ENCODE assay signal across 11 cellular contexts in genomic region chr5:134053840-134054338, GRCh38. TPM values are rescaled to one million over a fixed set of nuclear protein-coding genes. Genes with fewer than 3 reads are reported as not detected.
DNase-seq lines count a peak whose midpoint lies in the region; ATAC-seq, FAIRE-seq and TF ChIP-seq lines count a peak whose summit lies in the region.
"Had no signal": no experiment of that assay in that cellular context is flagged by ENCODE, and none has a peak within 500 bp of the region (broad histone marks: within the 10 kb centered on the region; RNA-seq: fewer than 3 reads in every experiment).

No MANE protein-coding gene starts in this region.

- FAIRE-seq in bronchial epithelial cell (lab: Jason Lieb, UNC) = no peak

- H3K9me2 ChIP-seq in GM23338 (ENCODE audit: insufficient read depth) = no peaks in the 10 kb centered on the region

- peaks cover 21% of the 10 kb centered on the region for H3K27me3 Mint-ChIP-seq in GM23338 (ENCODE audit: insufficient read depth, low read depth, poor library complexity)

- no peaks in the 10 kb centered on the region for H3K9me3 ChIP-seq in prostate gland
- H3K9me3 ChIP-seq in ascending aorta = no peaks in the 10 kb centered on the region
- H3K9me3 ChIP-seq: adrenal gland had no signal

- H3K4me3 Mint-ChIP-seq in GM23338 = no peak overlapping the region

- 22% methylated on average over 5 of the region's 5 CpGs for WGBS in prostate gland

- no peaks in the 10 kb centered on the region for H3K9me3 Mint-ChIP-seq in GM23338

- H3K27ac ChIP-seq in GM23338 (ENCODE audit: low read depth) = no peak overlapping the region; the same call in 1 of the 2 replicates
- H3K27ac ChIP-seq in prostate gland = peak overlapping the region; percentile 47 to 56
- no peak overlapping the region for H3K27ac ChIP-seq in ascending aorta
- H3K27ac ChIP-seq: adrenal gland had no signal

- peak overlapping the region; percentile 58; the same call in 1 of the 2 replicates for H3K27ac Mint-ChIP-seq in GM23338

- no peaks in the 10 kb centered on the region for H3K36me3 Mint-ChIP-seq in GM23338 (ENCODE audit: low read depth)

- H3K4me1 ChIP-seq in GM23338 (ENCODE audit: insufficient read depth) (peaks cover 42% of the 10 kb centered on the region), prostate gland (replicated peaks) (no peaks in the 10 kb centered on the region), ascending aorta (peaks cover 0 to 5% of the 10 kb centered on the region in 2 donors)

- peak; percentile 15 for ATAC-seq in GM23338
- no peak for ATAC-seq in HG02610 (IDR thresholded peaks at IDR 0.05; ENCODE audit: unreplicated experiment)
- no peak for ATAC-seq in HG03159 (IDR thresholded peaks at IDR 0.05; ENCODE audit: unreplicated experiment)

- H3K36me3 ChIP-seq in GM23338 (ENCODE audit: insufficient read depth) (no peaks in the 10 kb centered on the region), bronchial epithelial cell (ENCODE audit: control insufficient read depth, insufficient read depth, low read length) (no peaks in the 10 kb centered on the region), prostate gland (no peaks in the 10 kb centered on the region), ascending aorta (no peaks in the 10 kb centered on the region)
- H3K36me3 ChIP-seq: adrenal gland had no signal

- no peaks in the 10 kb centered on the region for H3K79me2 ChIP-seq in GM23338 (replicated peaks; ENCODE audit: insufficient read depth)

- H3K4me1 Mint-ChIP-seq in GM23338 = peaks cover 41% of the 10 kb centered on the region

- H3K4me3 ChIP-seq in GM23338 (no peak overlapping the region), bronchial epithelial cell (ENCODE audit: low read depth, low read length) (no peak overlapping the region), prostate gland (no peak overlapping the region), ascending aorta (no peak overlapping the region)
- H3K4me3 ChIP-seq: adrenal gland had no signal

- H3K27me3 ChIP-seq in GM23338 (ENCODE audit: insufficient read depth) (no peaks in the 10 kb centered on the region), bronchial epithelial cell (ENCODE audit: control insufficient read depth, insufficient read depth, low read length) (no peaks in the 10 kb centered on the region), prostate gland (replicated peaks; ENCODE audit: insufficient read depth) (no peaks in the 10 kb centered on the region), ascending aorta (no peaks in the 10 kb centered on the region)
- H3K27me3 ChIP-seq: adrenal gland had no signal

- TF ChIP-seq POLR2A in prostate gland (IDR thresholded peaks at IDR 0.05) = no peak

- DNase-seq in GM23338 (ENCODE audit: low spot score) (peak; percentile 37), NCI-H146 (lab: John Stamatoyannopoulos, UW) (peak; percentile 43), bronchial epithelial cell (ENCODE audit: low read depth) (peak; percentile 13), prostate gland (ENCODE audit: low spot score) (peak; percentile 51), NCI-H128 (lab: John Stamatoyannopoulos, UW; ENCODE audit: unreplicated experiment) (no peak), ascending aorta (ENCODE audit: low spot score in 2 of 2) (no peak)
- DNase-seq: adrenal gland; Right ventricle myocardium superior; stimulated activated CD4-positive, alpha-beta T cell treated with anti-CD3 and anti-CD28 coated beads, Interleukin-4, amount 100 ng/mL, for 24 hours had no signal

- no peaks in the 10 kb centered on the region; the same call in none of the 2 replicates for H3F3A ChIP-seq in GM23338 (replicated peaks; ENCODE audit: low read depth)

- intact Hi-C loops in prostate gland (cut with DNase I) (no loop called here), ascending aorta (cut with DNase I) (no loop called here)

- H2AFZ ChIP-seq in GM23338 = no peak overlapping the region

- no peaks in the 10 kb centered on the region for H4K20me1 ChIP-seq in GM23338 (replicated peaks; ENCODE audit: insufficient read depth)

- peak overlapping the region; percentile 10 for H3K4me2 ChIP-seq in GM23338

- TF ChIP-seq CTCF in GM23338 (conservative IDR thresholded peaks at IDR 0.05; ENCODE audit: low read depth in 2 of 2) (no peak), bronchial epithelial cell (IDR thresholded peaks at IDR 0.05; ENCODE audit: insufficient read depth, low read length, severe bottlenecking) (no peak), prostate gland (IDR thresholded peaks at IDR 0.05) (no peak), ascending aorta (IDR thresholded peaks at IDR 0.05) (no peak)

TF ChIP-seq in GM23338, 12 proteins besides CTCF, POLR2A, EP300 and RAD21 (continues in another document):
- no peak for TF ChIP-seq CREB1 (CRISPR knock-in tag; IDR thresholded peaks at IDR 0.05; ENCODE audit: low read depth)
- TF ChIP-seq ZNF462 (CRISPR knock-in tag; IDR thresholded peaks at IDR 0.05) = no peak
- no peak for TF ChIP-seq ZNF114 (CRISPR knock-in tag; IDR thresholded peaks at IDR 0.05)
- no peak for TF ChIP-seq STAT1 (IDR thresholded peaks at IDR 0.05; ENCODE audit: unreplicated experiment)

RNA-seq across cellular contexts. Expression of gene VDAC1, which starts 49.1 kb away (rescaled TPM):
- total RNA-seq in GM23338 (2014; rRNA removed; shearing (Covaris generic)) = 329 and 363 TPM in 2 replicates
- polyA plus RNA-seq in GM23338 (2016; fragmentation: Nextera tagmentation; extraction: Ambion mirVana) = 285 and 300 TPM in 2 replicates
- 328 and 489 TPM in 2 replicates for total RNA-seq in bronchial epithelial cell
- 100 to 1,000 TPM; 142 to 143 TPM for total RNA-seq in prostate gland
- 50.2 TPM for total RNA-seq in ascending aorta

Comparison
In these comparisons a context has a peak if more than half of its experiments do, and no peak if none do; other contexts are left out.
1. DNase-seq: peak in GM23338 (single experiment), NCI-H146 (single experiment), bronchial epithelial cell (single experiment) and prostate gland (single experiment); none in NCI-H128 (single experiment) and ascending aorta (0 of 2).
2. H3K27ac ChIP-seq: peak in prostate gland (2 of 2); none in GM23338 (single experiment) and ascending aorta (0 of 2).